ENCODE assay signal across 21 cellular contexts in the genomic region with DNA sequence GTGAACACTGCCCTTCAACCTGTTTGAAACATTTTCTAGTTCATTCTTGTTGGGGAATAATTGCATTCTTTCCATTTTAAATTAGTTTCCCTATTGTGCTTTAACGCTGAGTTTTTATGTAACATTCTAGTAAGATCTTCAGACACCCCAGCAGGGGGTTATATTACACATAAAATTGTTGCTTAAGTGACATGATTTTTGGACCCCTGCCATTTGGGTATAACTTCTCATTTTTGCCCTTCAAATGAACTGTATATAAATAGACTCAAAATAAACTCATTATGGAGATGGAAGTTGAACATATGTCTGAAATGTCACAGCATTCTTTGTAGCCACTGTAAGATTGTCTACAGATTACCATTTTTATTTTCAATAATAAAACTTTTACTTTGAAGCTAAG.
DNase-seq lines count a peak whose midpoint lies in the region; ATAC-seq and TF ChIP-seq lines count a peak whose summit lies in the region.
"Had no signal": no experiment of that assay in that cellular context is flagged by ENCODE, and none has a peak within 500 bp of the region (broad histone marks: within the 10 kb centered on the region; RNA-seq: fewer than 3 reads in every experiment).

No MANE protein-coding gene starts in this region.

- intact Hi-C loops in sigmoid colon (cut with DNase I): no loop called here

- no peaks in the 10 kb centered on the region for H3K36me3 ChIP-seq in SK-N-SH (replicated peaks in 1 of 2; ENCODE audit: control insufficient read depth in 1 of 2, insufficient read depth in 2 of 2, low read length in 1 of 2)
- no peaks in the 10 kb centered on the region for H3K36me3 ChIP-seq in sigmoid colon
- H3K36me3 ChIP-seq: BLaER1 treated with 17β-estradiol and CSF1 and Interleukin-3, amounts not matched to agents 10 nM and 100 nM; MG63; SJCRH30; transverse colon had no signal

- no peak for ATAC-seq in HG02610 (IDR thresholded peaks at IDR 0.05; ENCODE audit: unreplicated experiment)
- ATAC-seq: HCT116, left ventricle myocardium superior had no signal

- no peaks in the 10 kb centered on the region for H4K20me1 ChIP-seq in SK-N-SH (ENCODE audit: insufficient read depth)
- H4K20me1 ChIP-seq: BLaER1 treated with 17β-estradiol and CSF1 and Interleukin-3, amounts not matched to agents 10 nM and 100 nM had no signal

- H3K9me2 ChIP-seq in SK-N-SH: no peaks in the 10 kb centered on the region

- no peak for TF ChIP-seq CTCF in SK-N-SH (IDR thresholded peaks at IDR 0.05)
- TF ChIP-seq CTCF in osteocyte (IDR thresholded peaks at IDR 0.05): no peak
- no peak for TF ChIP-seq CTCF in sigmoid colon (IDR thresholded peaks at IDR 0.05)

- CTCF ChIA-PET in SK-N-SH (lab: Yijun Ruan, JAX): no interaction called here

- no peak for TF ChIP-seq RAD21 in Ishikawa (IDR thresholded peaks at IDR 0.05; ENCODE audit: low read depth)
- no peak for TF ChIP-seq RAD21 in SK-N-SH (IDR thresholded peaks at IDR 0.05; ENCODE audit: low read length)

- TF ChIP-seq EP300 in Ishikawa (IDR thresholded peaks at IDR 0.05; ENCODE audit: borderline replicate concordance) (peak; percentile 41; the same call in 1 of the 2 replicates), SK-N-SH (IDR thresholded peaks at IDR 0.05; ENCODE audit: borderline replicate concordance in 1 of 2, low read depth in 1 of 2, low read length in 1 of 2) (no peak), sigmoid colon (IDR thresholded peaks at IDR 0.05) (no peak)

- H3K79me2 ChIP-seq in SK-N-SH (ENCODE audit: insufficient read depth): no peaks in the 10 kb centered on the region

- H3K4me2 ChIP-seq in SK-N-SH: no peak overlapping the region
- H3K4me2 ChIP-seq: BLaER1 treated with 17β-estradiol and CSF1 and Interleukin-3, amounts not matched to agents 10 nM and 100 nM had no signal

- H3K27me3 ChIP-seq in SK-N-SH (ENCODE audit: insufficient read depth): no peaks in the 10 kb centered on the region
- H3K27me3 ChIP-seq in sigmoid colon: no peaks in the 10 kb centered on the region
- H3K27me3 ChIP-seq: BLaER1 treated with 17β-estradiol and CSF1 and Interleukin-3, amounts not matched to agents 10 nM and 100 nM; MG63; SJCRH30; transverse colon had no signal

- no peak overlapping the region for H3K27ac ChIP-seq in SK-N-SH (ENCODE audit: low read depth in 2 of 2, low read length in 1 of 2)
- H3K27ac ChIP-seq in sigmoid colon: no peak overlapping the region
- H3K27ac ChIP-seq: BLaER1 treated with 17β-estradiol and CSF1 and Interleukin-3, amounts not matched to agents 10 nM and 100 nM; SJCRH30; transverse colon had no signal

- peaks cover 20% of the 10 kb centered on the region for H3F3A ChIP-seq in SK-N-SH (replicated peaks; ENCODE audit: insufficient read depth)

- peaks cover 75% of the 10 kb centered on the region for H3K4me1 Mint-ChIP-seq in osteocyte (ENCODE audit: unreplicated experiment)

- H3K9me3 ChIP-seq in SK-N-SH: no peaks in the 10 kb centered on the region
- H3K9me3 ChIP-seq in sigmoid colon: peaks cover 0 to 2% (median 0%) of the 10 kb centered on the region in 4 donors
- H3K9me3 ChIP-seq: BLaER1 treated with 17β-estradiol and CSF1 and Interleukin-3, amounts not matched to agents 10 nM and 100 nM; SJCRH30; transverse colon had no signal

- peak overlapping the region; percentile 15 for H3K4me3 Mint-ChIP-seq in osteocyte (ENCODE audit: unreplicated experiment)

- H3K27me3 Mint-ChIP-seq in osteocyte (ENCODE audit: unreplicated experiment): no peaks in the 10 kb centered on the region

- H3K36me3 Mint-ChIP-seq in osteocyte (ENCODE audit: unreplicated experiment): no peaks in the 10 kb centered on the region

- peaks cover 4% of the 10 kb centered on the region for H3K9me3 Mint-ChIP-seq in osteocyte (ENCODE audit: unreplicated experiment)

- no peak for TF ChIP-seq POLR2A in sigmoid colon (IDR thresholded peaks at IDR 0.05)

- peaks cover 0 to 14% of the 10 kb centered on the region in 2 experiments; a peak in 1 of 4 replicates for H3K4me1 ChIP-seq in SK-N-SH (ENCODE audit: control insufficient read depth in 1 of 2, insufficient read depth in 2 of 2, low read depth in 1 of 2, low read length in 1 of 2)
- peaks cover 0 to 7% (median 0%) of the 10 kb centered on the region in 4 donors for H3K4me1 ChIP-seq in sigmoid colon
- H3K4me1 ChIP-seq: BLaER1 treated with 17β-estradiol and CSF1 and Interleukin-3, amounts not matched to agents 10 nM and 100 nM; transverse colon had no signal

- WGBS in SK-N-SH (ENCODE audit: low lambda C conversion rate): 31% methylated on average over 1 of the region's 1 CpG
- 67 to 74% methylated on average over 1 of the region's 1 CpG for WGBS in sigmoid colon, 2 donors

- no peak overlapping the region for H3K9ac ChIP-seq in SK-N-SH
- H3K9ac ChIP-seq: BLaER1 treated with 17β-estradiol and CSF1 and Interleukin-3, amounts not matched to agents 10 nM and 100 nM had no signal

- no peak overlapping the region for H2AFZ ChIP-seq in SK-N-SH (ENCODE audit: low read depth)

- H3K27ac Mint-ChIP-seq in osteocyte (ENCODE audit: unreplicated experiment): peak overlapping the region; percentile 78

- DNase-seq in SK-N-SH (no peak), fibroblast of gingiva (ENCODE audit: low read depth) (peak; percentile 78), osteocyte (ENCODE audit: extremely low spot score, unreplicated experiment) (no peak), ureter (ENCODE audit: low spot score) (no peak), sigmoid colon (no peak)
- DNase-seq: activated CD4-positive, alpha-beta T cell treated with anti-CD3 and anti-CD28 coated beads for 1 hour; activated effector memory CD4-positive, alpha-beta T cell treated with Interleukin-2 at 50 U/mL for 16 hours; amniotic stem cell; left ventricle myocardium superior; MG63; NCI-H187; NCI-H526 treated with DMSO at 0.1 percent for 48 hours; OCI-M1; posterior cingulate gyrus; SJCRH30; T-helper 9 cell; transverse colon had no signal

- H3K4me3 ChIP-seq in SK-N-SH (ENCODE audit: low read depth in 2 of 2, low read length in 1 of 2) (no peak overlapping the region), sigmoid colon (no peak overlapping the region)
- H3K4me3 ChIP-seq: BLaER1 treated with 17β-estradiol and CSF1 and Interleukin-3, amounts not matched to agents 10 nM and 100 nM; MG63; SJCRH30; transverse colon had no signal

- POLR2A ChIA-PET in SK-N-SH (lab: Yijun Ruan, JAX): no interaction called here

TF ChIP-seq in Ishikawa, 13 proteins besides CTCF, POLR2A, EP300 and RAD21:
- TF ChIP-seq, protein P1, sequence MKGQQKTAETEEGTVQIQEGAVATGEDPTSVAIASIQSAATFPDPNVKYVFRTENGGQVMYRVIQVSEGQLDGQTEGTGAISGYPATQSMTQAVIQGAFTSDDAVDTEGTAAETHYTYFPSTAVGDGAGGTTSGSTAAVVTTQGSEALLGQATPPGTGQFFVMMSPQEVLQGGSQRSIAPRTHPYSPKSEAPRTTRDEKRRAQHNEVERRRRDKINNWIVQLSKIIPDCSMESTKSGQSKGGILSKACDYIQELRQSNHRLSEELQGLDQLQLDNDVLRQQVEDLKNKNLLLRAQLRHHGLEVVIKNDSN (IDR thresholded peaks at IDR 0.05): no peak
- TF ChIP-seq YY1 (IDR thresholded peaks at IDR 0.05; ENCODE audit: low read depth) (no peak), FOXM1 (IDR thresholded peaks at IDR 0.05; ENCODE audit: borderline replicate concordance, low read depth) (no peak), NFIC (IDR thresholded peaks at IDR 0.05) (peak; percentile 80), TAF1 (IDR thresholded peaks at IDR 0.05; ENCODE audit: low read depth) (no peak), CREB1 (IDR thresholded peaks at IDR 0.05; ENCODE audit: low read depth) (no peak), TCF12 (IDR thresholded peaks at IDR 0.05; ENCODE audit: low read depth) (no peak), TEAD4 (IDR thresholded peaks at IDR 0.05) (peak; percentile 18; the same call in 1 of the 2 replicates), EGR1 (IDR thresholded peaks at IDR 0.05) (no peak), CEBPB (IDR thresholded peaks at IDR 0.05) (peak; percentile 44; the same call in 1 of the 2 replicates)

TF ChIP-seq in SK-N-SH, 30 proteins besides CTCF, POLR2A, EP300 and RAD21:
- TF ChIP-seq TCF12 (IDR thresholded peaks at IDR 0.05) (0 out of 2 replicates have a peak, but pooled peaks have one; percentile 4), RXRA (IDR thresholded peaks at IDR 0.05; ENCODE audit: borderline replicate concordance, low read depth) (0 out of 2 replicates have a peak, but pooled peaks have one; percentile 31), FOXJ3 (CRISPR knock-in tag; IDR thresholded peaks at IDR 0.05) (no peak), SIN3A (IDR thresholded peaks at IDR 0.05; ENCODE audit: borderline replicate concordance, low read depth, low read length) (no peak), NFIC (IDR thresholded peaks at IDR 0.05; ENCODE audit: borderline replicate concordance) (peak; percentile 35; the same call in 1 of the 2 replicates), MEF2A (IDR thresholded peaks at IDR 0.05; ENCODE audit: borderline replicate concordance, low read depth) (0 out of 2 replicates have a peak, but pooled peaks have one; percentile 50)
